In genomic region chr20:32289299-32289660, GRCh38 we compare ENCODE assay signal across 1 cellular context.
TF ChIP-seq lines count a peak whose summit lies in the region.
"Not testable (repeated sequence)": the region's sequence is repeated elsewhere in the genome, so short reads cannot be mapped to it uniquely, and the experiment has no call there.

No MANE protein-coding gene starts in this region.

TF ChIP-seq in HepG2, 621 proteins besides CTCF, POLR2A, EP300 and RAD21 (continues in another document):
- peak; percentile 98 for TF ChIP-seq SNAPC4 (CRISPR knock-in tag; IDR thresholded peaks at IDR 0.05)
- 0 out of 2 replicates have a peak, but pooled peaks have one; percentile 3 for TF ChIP-seq FOXK1 (CRISPR knock-in tag; IDR thresholded peaks at IDR 0.05; ENCODE audit: borderline replicate concordance, low read depth)
- peak; percentile 99 for TF ChIP-seq ZNF280D (CRISPR knock-in tag; IDR thresholded peaks at IDR 0.05)
- 0 out of 2 replicates have a peak, but pooled peaks have one; percentile 51 for TF ChIP-seq ZFP37 (CRISPR knock-in tag; IDR thresholded peaks at IDR 0.05; ENCODE audit: borderline replicate concordance)
- TF ChIP-seq ZNF800 (CRISPR knock-in tag; IDR thresholded peaks at IDR 0.05): peak; percentile 70; the same call in 1 of the 2 replicates
- peak; percentile 61 for TF ChIP-seq ZNF24 (IDR thresholded peaks at IDR 0.05)
- TF ChIP-seq NCOA1 (CRISPR knock-in tag; IDR thresholded peaks at IDR 0.05): peak; percentile 52; the same call in 1 of the 2 replicates
- TF ChIP-seq MAZ (IDR thresholded peaks at IDR 0.05; ENCODE audit: borderline replicate concordance, low read depth, low read length); NONO (IDR thresholded peaks at IDR 0.05): not testable (repeated sequence)
- 0 out of 2 replicates have a peak, but pooled peaks have one; percentile 8 for TF ChIP-seq MAZ (CRISPR knock-in tag; IDR thresholded peaks at IDR 0.05; ENCODE audit: low read depth)
- TF ChIP-seq RCOR2 (CRISPR knock-in tag; IDR thresholded peaks at IDR 0.05): peak; percentile 80; the same call in 1 of the 2 replicates
- TF ChIP-seq ZBTB37 (CRISPR knock-in tag; IDR thresholded peaks at IDR 0.05): 0 out of 2 replicates have a peak, but pooled peaks have one; percentile 25
- TF ChIP-seq ZNF414 (CRISPR knock-in tag; IDR thresholded peaks at IDR 0.05): peak; percentile 78; the same call in 1 of the 2 replicates
- 0 out of 2 replicates have a peak, but pooled peaks have one; percentile 73 for TF ChIP-seq TP53 (CRISPR knock-in tag; conservative IDR thresholded peaks at IDR 0.05)
- TF ChIP-seq BRD4 (CRISPR knock-in tag; IDR thresholded peaks at IDR 0.05): peak; percentile 81; the same call in 1 of the 2 replicates
- peak; percentile 42 for TF ChIP-seq HOXA5 (CRISPR knock-in tag; IDR thresholded peaks at IDR 0.05)
- peak; percentile 81 for TF ChIP-seq CBX5 (CRISPR knock-in tag; IDR thresholded peaks at IDR 0.05; ENCODE audit: borderline replicate concordance)
- TF ChIP-seq SNAPC5 (CRISPR knock-in tag; IDR thresholded peaks at IDR 0.05; ENCODE audit: borderline replicate concordance): peak; percentile 95
- peak; percentile 69 for TF ChIP-seq HDAC2 (CRISPR knock-in tag; IDR thresholded peaks at IDR 0.05)
- TF ChIP-seq NFKB2 (CRISPR knock-in tag; IDR thresholded peaks at IDR 0.05; ENCODE audit: borderline replicate concordance): peak; percentile 68; the same call in 1 of the 2 replicates
- TF ChIP-seq FOSL1 (CRISPR knock-in tag; IDR thresholded peaks at IDR 0.05; ENCODE audit: borderline replicate concordance): peak; percentile 18; the same call in 1 of the 2 replicates
- peak; percentile 71; the same call in 1 of the 2 replicates for TF ChIP-seq KDM5B (CRISPR knock-in tag; IDR thresholded peaks at IDR 0.05; ENCODE audit: borderline replicate concordance)
- peak; percentile 55 for TF ChIP-seq MED8 (CRISPR knock-in tag; IDR thresholded peaks at IDR 0.05; ENCODE audit: insufficient replicate concordance)
- TF ChIP-seq FOXO4 (CRISPR knock-in tag; conservative IDR thresholded peaks at IDR 0.05): 0 out of 2 replicates have a peak, but pooled peaks have one; percentile 68
- peak; percentile 100 for TF ChIP-seq ZMYM2 (CRISPR knock-in tag; IDR thresholded peaks at IDR 0.05)
- TF ChIP-seq SNAI1 (CRISPR knock-in tag; IDR thresholded peaks at IDR 0.05; ENCODE audit: borderline replicate concordance): 0 out of 2 replicates have a peak, but pooled peaks have one; percentile 90
- TF ChIP-seq KDM1A (CRISPR knock-in tag; IDR thresholded peaks at IDR 0.05): peak; percentile 100
- TF ChIP-seq ZNF501 (CRISPR knock-in tag; IDR thresholded peaks at IDR 0.05): 0 out of 2 replicates have a peak, but pooled peaks have one; percentile 38
- peak; percentile 89 for TF ChIP-seq EHMT2 (IDR thresholded peaks at IDR 0.05; ENCODE audit: borderline replicate concordance, low read depth, low read length)
- peak; percentile 76 for TF ChIP-seq ZNF629 (CRISPR knock-in tag; conservative IDR thresholded peaks at IDR 0.05)
- peak; percentile 56; the same call in 1 of the 2 replicates for TF ChIP-seq NONO (CRISPR knock-in tag; conservative IDR thresholded peaks at IDR 0.05)
- 0 out of 2 replicates have a peak, but pooled peaks have one; percentile 15 for TF ChIP-seq ZSCAN12 (CRISPR knock-in tag; IDR thresholded peaks at IDR 0.05)
- peak; percentile 22; the same call in 1 of the 2 replicates for TF ChIP-seq NFYB (CRISPR knock-in tag; IDR thresholded peaks at IDR 0.05)
- TF ChIP-seq ZMYM3 (CRISPR knock-in tag; IDR thresholded peaks at IDR 0.05): peak; percentile 94
- peak; percentile 92 for TF ChIP-seq ARID2 (CRISPR knock-in tag; IDR thresholded peaks at IDR 0.05; ENCODE audit: borderline replicate concordance)
- peak; percentile 67 for TF ChIP-seq ZNF740 (CRISPR knock-in tag; IDR thresholded peaks at IDR 0.05)
- peak; percentile 64 for TF ChIP-seq MED13 (CRISPR knock-in tag; IDR thresholded peaks at IDR 0.05)
- 0 out of 2 replicates have a peak, but pooled peaks have one; percentile 78 for TF ChIP-seq MAF1 (CRISPR knock-in tag; IDR thresholded peaks at IDR 0.05; ENCODE audit: borderline replicate concordance)
- 0 out of 2 replicates have a peak, but pooled peaks have one; percentile 59 for TF ChIP-seq E2F1 (CRISPR knock-in tag; IDR thresholded peaks at IDR 0.05)
- TF ChIP-seq ZNF337 (CRISPR knock-in tag; IDR thresholded peaks at IDR 0.05; ENCODE audit: borderline replicate concordance, low read depth): 0 out of 2 replicates have a peak, but pooled peaks have one; percentile 27
- peak; percentile 98 for TF ChIP-seq SNAPC2 (CRISPR knock-in tag; IDR thresholded peaks at IDR 0.05)
- peak; percentile 42 for TF ChIP-seq CEBPG (CRISPR knock-in tag; IDR thresholded peaks at IDR 0.05)
- TF ChIP-seq ZSCAN9 (CRISPR knock-in tag; IDR thresholded peaks at IDR 0.05; ENCODE audit: borderline replicate concordance): 0 out of 2 replicates have a peak, but pooled peaks have one; percentile 3
- TF ChIP-seq DMAP1 (CRISPR knock-in tag; IDR thresholded peaks at IDR 0.05): peak; percentile 11; the same call in 1 of the 2 replicates
- peak; percentile 30; the same call in 1 of the 2 replicates for TF ChIP-seq ZNF138 (CRISPR knock-in tag; IDR thresholded peaks at IDR 0.05; ENCODE audit: low read depth)
- peak; percentile 66; the same call in 1 of the 2 replicates for TF ChIP-seq ZNF232 (CRISPR knock-in tag; IDR thresholded peaks at IDR 0.05; ENCODE audit: borderline replicate concordance)
- TF ChIP-seq MYC (CRISPR knock-in tag; IDR thresholded peaks at IDR 0.05; ENCODE audit: borderline replicate concordance): peak; percentile 58; the same call in 1 of the 2 replicates
- 0 out of 2 replicates have a peak, but pooled peaks have one; percentile 24 for TF ChIP-seq ZNF143 (CRISPR knock-in tag; IDR thresholded peaks at IDR 0.05)
